26 cellular contexts compared by ENCODE assay signal in genomic region chr10:76356557-76356956, GRCh38.
"Had no signal": no experiment of that assay in that cellular context is flagged by ENCODE, and none has a peak within 500 bp of the region (broad histone marks: within the 10 kb centered on the region; RNA-seq: fewer than 3 reads in every experiment).

No MANE protein-coding gene starts in this region.

- H3K27me3 ChIP-seq: esophagus squamous epithelium, gastrocnemius medialis, right lobe of liver, testis had no signal

- H3K4me3 Mint-ChIP-seq: activated naive CD4-positive, alpha-beta T cell treated with anti-CD3 and anti-CD28 coated beads, Interleukin-2, amount 10 ng/mL, durations not matched to agents 7 days and 5 days; activated naive CD8-positive, alpha-beta T cell treated with anti-CD3 and anti-CD28 coated beads, Interleukin-2, amount 10 ng/mL, durations not matched to agents 7 days and 5 days; activated T-helper 1 cell treated with anti-CD3 and anti-CD28 coated beads, Interleukin-12 subunit alpha, Interleukin-12 subunit beta, Interleukin-2, Interleukin-4 antibody, amounts not matched to agents 30 ng/mL and 10 ng/mL and 1 ng/mL, durations not matched to agents 14 hours and 24 hours and 36 hours; memory B cell; naive thymus-derived CD8-positive, alpha-beta T cell had no signal

- H3K9me3 ChIP-seq: esophagus squamous epithelium, gastrocnemius medialis, right lobe of liver, testis had no signal

- H3K4me3 ChIP-seq: esophagus squamous epithelium, gastrocnemius medialis, right lobe of liver, skin epidermis, testis had no signal

- H3K9me3 Mint-ChIP-seq: activated naive CD8-positive, alpha-beta T cell treated with anti-CD3 and anti-CD28 coated beads, Interleukin-2, amount 10 ng/mL, durations not matched to agents 7 days and 5 days; activated T-helper 1 cell treated with anti-CD3 and anti-CD28 coated beads, Interleukin-12 subunit alpha, Interleukin-12 subunit beta, Interleukin-2, Interleukin-4 antibody, amounts not matched to agents 30 ng/mL and 10 ng/mL and 1 ng/mL, durations not matched to agents 14 hours and 24 hours and 36 hours had no signal

- H3K4me1 ChIP-seq: esophagus squamous epithelium, gastrocnemius medialis, right lobe of liver, testis had no signal

- H3K27ac Mint-ChIP-seq: activated naive CD4-positive, alpha-beta T cell treated with anti-CD3 and anti-CD28 coated beads, Interleukin-2, amount 10 ng/mL, durations not matched to agents 7 days and 5 days; activated naive CD8-positive, alpha-beta T cell treated with anti-CD3 and anti-CD28 coated beads, Interleukin-2, amount 10 ng/mL, durations not matched to agents 7 days and 5 days; activated T-helper 1 cell treated with anti-CD3 and anti-CD28 coated beads, Interleukin-12 subunit alpha, Interleukin-12 subunit beta, Interleukin-2, Interleukin-4 antibody, amounts not matched to agents 30 ng/mL and 10 ng/mL and 1 ng/mL, durations not matched to agents 14 hours and 24 hours and 36 hours; memory B cell; naive thymus-derived CD8-positive, alpha-beta T cell had no signal

- DNase-seq: activated CD4-positive, alpha-beta T cell treated with anti-CD3 and anti-CD28 coated beads for 48 hours; activated CD4-positive, alpha-beta T cell treated with anti-CD3 and anti-CD28 coated beads, Interleukin-2, amount 50 U/mL, for 48 hours; activated CD8-positive, alpha-beta memory T cell treated with anti-CD3 and anti-CD28 coated beads for 24 hours; activated gamma-delta T cell; activated naive CD4-positive, alpha-beta T cell treated with anti-CD3 and anti-CD28 coated beads, Interleukin-2, amount 10 ng/mL, durations not matched to agents 7 days and 5 days; activated naive CD8-positive, alpha-beta T cell treated with anti-CD3 and anti-CD28 coated beads, Interleukin-2, amount 10 ng/mL, durations not matched to agents 7 days and 5 days; activated T-cell treated with anti-CD3 and anti-CD28 coated beads, Interleukin-2, amount 50 U/mL, for 1 hour; effector CD8-positive, alpha-beta T cell; esophagus squamous epithelium; gastrocnemius medialis; glutamatergic neuron; left cardiac atrium; naive thymus-derived CD8-positive, alpha-beta T cell; posterior cingulate gyrus; right lobe of liver; stimulated activated CD4-positive, alpha-beta T cell treated with anti-CD3 and anti-CD28 coated beads, Interleukin-12 subunit alpha, Interleukin-12 subunit beta, amount 100 ng/mL, for 4 hours; stimulated activated CD4-positive, alpha-beta T cell treated with anti-CD3 and anti-CD28 coated beads, Interleukin-4, amount 100 ng/mL, for 1 hour; stimulated activated naive CD8-positive, alpha-beta T cell treated with anti-CD3 and anti-CD28 coated beads, Interleukin-15, Interleukin-2, amounts not matched to agents 100 U/mL and 50 U/mL, for 24 hours; testis; trophoblast cell had no signal

- H3K36me3 Mint-ChIP-seq: activated naive CD4-positive, alpha-beta T cell treated with anti-CD3 and anti-CD28 coated beads, Interleukin-2, amount 10 ng/mL, durations not matched to agents 7 days and 5 days; activated naive CD8-positive, alpha-beta T cell treated with anti-CD3 and anti-CD28 coated beads, Interleukin-2, amount 10 ng/mL, durations not matched to agents 7 days and 5 days; memory B cell; naive thymus-derived CD8-positive, alpha-beta T cell had no signal

- H3K27me3 Mint-ChIP-seq: activated naive CD4-positive, alpha-beta T cell treated with anti-CD3 and anti-CD28 coated beads, Interleukin-2, amount 10 ng/mL, durations not matched to agents 7 days and 5 days; activated naive CD8-positive, alpha-beta T cell treated with anti-CD3 and anti-CD28 coated beads, Interleukin-2, amount 10 ng/mL, durations not matched to agents 7 days and 5 days; memory B cell; naive thymus-derived CD8-positive, alpha-beta T cell had no signal

- H3K27ac ChIP-seq: epithelial cell of prostate, esophagus squamous epithelium, gastrocnemius medialis, right lobe of liver, skin epidermis, testis, VCaP had no signal

- H3K4me1 Mint-ChIP-seq: activated naive CD4-positive, alpha-beta T cell treated with anti-CD3 and anti-CD28 coated beads, Interleukin-2, amount 10 ng/mL, durations not matched to agents 7 days and 5 days; activated naive CD8-positive, alpha-beta T cell treated with anti-CD3 and anti-CD28 coated beads, Interleukin-2, amount 10 ng/mL, durations not matched to agents 7 days and 5 days; memory B cell; naive thymus-derived CD8-positive, alpha-beta T cell had no signal

- ATAC-seq: activated CD4-positive, CD25-positive, alpha-beta regulatory T cell treated with anti-CD3 and anti-CD28 coated beads, Interleukin-2, amount 50 U/mL, for 24 hours; gastrocnemius medialis; left cardiac atrium; naive thymus-derived CD8-positive, alpha-beta T cell; right lobe of liver; stimulated activated naive CD8-positive, alpha-beta T cell treated with anti-CD3 and anti-CD28 coated beads, Interleukin-15, Interleukin-2, amounts not matched to agents 100 U/mL and 50 U/mL, for 24 hours had no signal

- H3K36me3 ChIP-seq: esophagus squamous epithelium, gastrocnemius medialis, right lobe of liver had no signal
